8 cellular contexts compared by ENCODE assay signal in the genomic region with DNA sequence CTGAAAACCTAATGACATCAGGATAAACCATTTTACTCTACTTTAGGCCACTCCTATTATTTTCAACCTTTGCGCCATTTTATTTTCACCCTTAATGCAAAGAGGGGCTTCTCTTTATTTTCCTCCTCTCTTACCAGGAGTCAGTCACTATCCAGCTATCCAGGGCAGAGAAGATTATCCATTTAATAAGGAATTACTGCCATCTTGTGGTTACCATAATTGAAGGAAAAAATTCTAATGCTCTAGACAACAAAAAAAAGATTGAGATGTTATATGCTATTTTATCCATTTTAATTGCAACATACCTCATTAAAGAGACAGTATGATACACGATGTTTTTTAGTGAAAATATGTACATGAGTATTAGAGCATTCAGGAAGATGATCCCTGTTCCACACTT.
DNase-seq lines count a peak whose midpoint lies in the region; ATAC-seq and TF ChIP-seq lines count a peak whose summit lies in the region.

No MANE protein-coding gene starts in this region.

- peaks cover 2% of the 10 kb centered on the region for H3K36me3 Mint-ChIP-seq in natural killer cell treated with Interleukin-12 subunit alpha and Interleukin-12 subunit beta and Interleukin-15 and Interleukin-18, amount 100 ng/mL, for 72 hours

- H3K4me1 ChIP-seq in left ventricle myocardium inferior (no peaks in the 10 kb centered on the region), transverse colon (no peaks in the 10 kb centered on the region)

- in situ Hi-C loops in transverse colon (cut with MboI; ENCODE audit: low pct_ligation_motif_present in 1 of 4, low pct_unique_long_range_greater_than_20kb in 1 of 4, low sequenced_read_pairs in 3 of 4), result loop anchor here (10.0 to 25.0 kb wide), 6 partner anchors 232 to 993 kb away; no protein-coding TSS in a partner anchor

- ATAC-seq in Right ventricle myocardium inferior (no peak), GM19467 (IDR thresholded peaks at IDR 0.05; ENCODE audit: unreplicated experiment) (no peak)
- ATAC-seq in natural killer cell treated with Interleukin-12 subunit alpha and Interleukin-12 subunit beta and Interleukin-15 and Interleukin-18, amount 100 ng/mL, for 72 hours, result no peak

- H3K9me3 ChIP-seq in left ventricle myocardium inferior (replicated peaks) (no peaks in the 10 kb centered on the region), transverse colon (no peaks in the 10 kb centered on the region)

- no peak overlapping the region for H3K4me3 ChIP-seq in left ventricle myocardium inferior
- no peak overlapping the region for H3K4me3 ChIP-seq in fibroblast of mammary gland (ENCODE audit: control insufficient read depth, low read depth, low read length)
- no peak overlapping the region for H3K4me3 ChIP-seq in transverse colon

- WGBS in transverse colon (ENCODE audit: low coverage in 1 of 2), 2 donors, result 29 to 44% methylated on average over 2 of the region's 2 CpGs

- DNase-seq in left ventricle myocardium inferior (no peak), Right ventricle myocardium inferior (ENCODE audit: missing footprints) (no peak), OCI-M1 (lab: John Stamatoyannopoulos, UW) (peak; percentile 64), fibroblast of mammary gland (ENCODE audit: low read depth) (peak; percentile 54), transverse colon (no peak)
- DNase-seq in natural killer cell treated with Interleukin-12 subunit alpha and Interleukin-12 subunit beta and Interleukin-15 and Interleukin-18, amount 100 ng/mL, for 72 hours (ENCODE audit: low spot score), result no peak
- no peak for DNase-seq in activated naive CD4-positive, alpha-beta T cell (lab: John Stamatoyannopoulos, UW)

- peak; percentile 37 for TF ChIP-seq CTCF in left ventricle myocardium inferior (IDR thresholded peaks at IDR 0.05; ENCODE audit: borderline replicate concordance)
- TF ChIP-seq CTCF in fibroblast of mammary gland (conservative IDR thresholded peaks at IDR 0.05; ENCODE audit: control insufficient read depth, insufficient read depth, low read depth, low read length), result peak; percentile 49
- TF ChIP-seq CTCF in transverse colon (IDR thresholded peaks at IDR 0.05), result peak in 2 of 5 experiments; percentile 9 to 16

- no peaks in the 10 kb centered on the region for H3K4me1 Mint-ChIP-seq in natural killer cell treated with Interleukin-12 subunit alpha and Interleukin-12 subunit beta and Interleukin-15 and Interleukin-18, amount 100 ng/mL, for 72 hours (ENCODE audit: low read depth in 2 of 2)

- TF ChIP-seq POLR2A in transverse colon (IDR thresholded peaks at IDR 0.05), result no peak

- H3K27me3 ChIP-seq in left ventricle myocardium inferior (ENCODE audit: low read depth) (peaks cover 20% of the 10 kb centered on the region), transverse colon (no peaks in the 10 kb centered on the region)

- H3K27ac ChIP-seq in left ventricle myocardium inferior (replicated peaks) (no peak overlapping the region), transverse colon (no peak overlapping the region)

- H3K36me3 ChIP-seq in left ventricle myocardium inferior (no peaks in the 10 kb centered on the region), transverse colon (no peaks in the 10 kb centered on the region)

- peaks cover 8% of the 10 kb centered on the region for H3K9me3 Mint-ChIP-seq in natural killer cell treated with Interleukin-12 subunit alpha and Interleukin-12 subunit beta and Interleukin-15 and Interleukin-18, amount 100 ng/mL, for 72 hours

- intact Hi-C loops in left ventricle myocardium inferior (cut with micrococcal nuclease), result no loop called here
- intact Hi-C loops in Right ventricle myocardium inferior (cut with DNase I), result no loop called here
- intact Hi-C loops in transverse colon (cut with DNase I; ENCODE audit: low total_unique reads), result no loop called here

- TF ChIP-seq EP300 in transverse colon (IDR thresholded peaks at IDR 0.05; ENCODE audit: low read depth), result no peak

- H3K27ac Mint-ChIP-seq in natural killer cell treated with Interleukin-12 subunit alpha and Interleukin-12 subunit beta and Interleukin-15 and Interleukin-18, amount 100 ng/mL, for 72 hours, result no peak overlapping the region

- H3K4me3 Mint-ChIP-seq in natural killer cell treated with Interleukin-12 subunit alpha and Interleukin-12 subunit beta and Interleukin-15 and Interleukin-18, amount 100 ng/mL, for 72 hours, result no peak overlapping the region

- no peaks in the 10 kb centered on the region for H3K27me3 Mint-ChIP-seq in natural killer cell treated with Interleukin-12 subunit alpha and Interleukin-12 subunit beta and Interleukin-15 and Interleukin-18, amount 100 ng/mL, for 72 hours

Comparison
In these comparisons a context has a peak if more than half of its experiments do, and no peak if none do; other contexts are left out.
1. DNase-seq: peak in OCI-M1 (single experiment) and fibroblast of mammary gland (single experiment); none in left ventricle myocardium inferior (single experiment), Right ventricle myocardium inferior (single experiment), natural killer cell treated with Interleukin-12 subunit alpha and Interleukin-12 subunit beta and Interleukin-15 and Interleukin-18, amount 100 ng/mL, for 72 hours (single experiment), activated naive CD4-positive, alpha-beta T cell (0 of 4) and transverse colon (single experiment).